Comparison of ENCODE assay signal across 8 cellular contexts in the genomic region with DNA sequence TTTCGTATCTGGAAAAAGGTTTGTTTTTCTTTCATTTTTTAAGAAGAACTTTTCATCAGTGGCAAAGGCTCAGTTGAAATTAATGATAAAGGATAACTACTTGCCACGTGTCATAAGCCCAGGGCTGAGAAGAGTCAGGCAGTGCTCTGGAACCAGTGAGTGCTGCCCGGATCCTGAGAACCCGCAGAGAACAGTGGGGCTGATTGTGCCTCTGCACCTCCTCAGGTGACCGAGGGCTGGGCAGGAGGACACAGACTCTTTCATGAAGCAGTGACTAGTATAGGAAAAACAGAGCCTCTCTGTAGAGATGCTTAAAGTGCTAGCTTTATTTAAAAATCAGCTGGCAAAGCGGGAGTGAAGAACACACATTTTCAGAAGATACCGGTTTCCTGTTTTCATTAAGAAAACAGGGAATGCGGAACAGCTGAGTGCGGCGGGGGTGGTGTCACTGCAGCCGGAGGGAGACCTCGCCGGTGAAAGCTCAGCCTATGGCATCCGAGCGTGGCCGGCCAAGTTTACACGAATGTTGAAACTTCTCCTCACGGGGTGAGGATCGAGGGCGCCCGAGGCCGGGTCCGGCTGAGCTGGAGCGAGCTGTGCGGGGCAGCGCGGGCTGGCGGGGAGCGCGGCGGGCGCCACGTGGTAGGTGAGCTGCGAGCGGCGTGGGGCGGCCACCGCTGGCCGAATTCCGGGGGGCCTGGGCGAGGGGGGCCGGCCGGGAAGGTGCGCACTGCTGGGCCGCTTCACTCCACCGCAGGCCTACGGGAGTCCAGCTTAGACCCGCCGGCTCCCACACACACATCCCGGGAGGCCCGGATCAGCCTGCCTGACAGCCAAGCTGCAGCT.
DNase-seq lines count a peak whose midpoint lies in the region; ATAC-seq and TF ChIP-seq lines count a peak whose summit lies in the region.

No MANE protein-coding gene starts in this region.

- peaks cover 59% of the 10 kb centered on the region for H3K4me1 ChIP-seq in adipocyte (ENCODE audit: control insufficient read depth, insufficient read depth, low read length)
- peaks cover 21% of the 10 kb centered on the region for H3K4me1 ChIP-seq in cardiac muscle cell (ENCODE audit: low read depth)

- peak overlapping the region; percentile 89 for H3K9ac ChIP-seq in adipocyte (ENCODE audit: low read length)

- H3K4me3 ChIP-seq in adipocyte (ENCODE audit: low read length), result peak overlapping the region; percentile 81
- peak overlapping the region; percentile 2 for H3K4me3 ChIP-seq in cardiac muscle cell

- H3K27me3 ChIP-seq in adipocyte (replicated peaks; ENCODE audit: control insufficient read depth, insufficient read depth, low read length) (no peaks in the 10 kb centered on the region), cardiac muscle cell (no peaks in the 10 kb centered on the region)

- DNase-seq in SIG-M5 treated with dmso at 0.1 percent for 504 hours (lab: John Stamatoyannopoulos, UW; ENCODE audit: unreplicated experiment) (peak; percentile 56), SIG-M5 (lab: John Stamatoyannopoulos, UW) (no peak), adipocyte (ENCODE audit: low read depth) (peak; percentile 93), cardiac muscle cell (ENCODE audit: low read depth in 1 of 2, low spot score in 1 of 2) (peak; percentile 57 to 86), nucleus accumbens (lab: John Stamatoyannopoulos, UW) (peak in 44 of 56 donors; percentile 14 to 76 (median 58)), SW480 (ENCODE audit: low spot score) (no peak)

- H3K9me3 ChIP-seq in adipocyte (ENCODE audit: control insufficient read depth, low read length) (no peaks in the 10 kb centered on the region), cardiac muscle cell (ENCODE audit: low read depth) (no peaks in the 10 kb centered on the region)

- H3K27ac ChIP-seq in cardiac muscle cell, result peak overlapping the region; percentile 66

- TF ChIP-seq CTCF in cardiac muscle cell (IDR thresholded peaks at IDR 0.05; ENCODE audit: low read depth, low read length), result no peak

- no peak for ATAC-seq in HG02759 (IDR thresholded peaks at IDR 0.05; ENCODE audit: unreplicated experiment)

- H3K36me3 ChIP-seq in adipocyte (ENCODE audit: control insufficient read depth, insufficient read depth, low read length, severe bottlenecking) (peaks cover 33% of the 10 kb centered on the region), cardiac muscle cell (no peaks in the 10 kb centered on the region)

TF ChIP-seq in PFSK-1, 5 proteins besides CTCF, POLR2A, EP300 and RAD21:
- TF ChIP-seq SIN3A (IDR thresholded peaks at IDR 0.05; ENCODE audit: borderline replicate concordance, insufficient read depth, low read length), result 0 out of 2 replicates have a peak, but pooled peaks have one; percentile 9
- TF ChIP-seq, protein P1, sequence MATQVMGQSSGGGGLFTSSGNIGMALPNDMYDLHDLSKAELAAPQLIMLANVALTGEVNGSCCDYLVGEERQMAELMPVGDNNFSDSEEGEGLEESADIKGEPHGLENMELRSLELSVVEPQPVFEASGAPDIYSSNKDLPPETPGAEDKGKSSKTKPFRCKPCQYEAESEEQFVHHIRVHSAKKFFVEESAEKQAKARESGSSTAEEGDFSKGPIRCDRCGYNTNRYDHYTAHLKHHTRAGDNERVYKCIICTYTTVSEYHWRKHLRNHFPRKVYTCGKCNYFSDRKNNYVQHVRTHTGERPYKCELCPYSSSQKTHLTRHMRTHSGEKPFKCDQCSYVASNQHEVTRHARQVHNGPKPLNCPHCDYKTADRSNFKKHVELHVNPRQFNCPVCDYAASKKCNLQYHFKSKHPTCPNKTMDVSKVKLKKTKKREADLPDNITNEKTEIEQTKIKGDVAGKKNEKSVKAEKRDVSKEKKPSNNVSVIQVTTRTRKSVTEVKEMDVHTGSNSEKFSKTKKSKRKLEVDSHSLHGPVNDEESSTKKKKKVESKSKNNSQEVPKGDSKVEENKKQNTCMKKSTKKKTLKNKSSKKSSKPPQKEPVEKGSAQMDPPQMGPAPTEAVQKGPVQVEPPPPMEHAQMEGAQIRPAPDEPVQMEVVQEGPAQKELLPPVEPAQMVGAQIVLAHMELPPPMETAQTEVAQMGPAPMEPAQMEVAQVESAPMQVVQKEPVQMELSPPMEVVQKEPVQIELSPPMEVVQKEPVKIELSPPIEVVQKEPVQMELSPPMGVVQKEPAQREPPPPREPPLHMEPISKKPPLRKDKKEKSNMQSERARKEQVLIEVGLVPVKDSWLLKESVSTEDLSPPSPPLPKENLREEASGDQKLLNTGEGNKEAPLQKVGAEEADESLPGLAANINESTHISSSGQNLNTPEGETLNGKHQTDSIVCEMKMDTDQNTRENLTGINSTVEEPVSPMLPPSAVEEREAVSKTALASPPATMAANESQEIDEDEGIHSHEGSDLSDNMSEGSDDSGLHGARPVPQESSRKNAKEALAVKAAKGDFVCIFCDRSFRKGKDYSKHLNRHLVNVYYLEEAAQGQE (IDR thresholded peaks at IDR 0.05; ENCODE audit: insufficient read depth in 1 of 2, low read depth in 2 of 2, low read length in 2 of 2), result no peak

Comparison
In these comparisons a context has a peak if more than half of its experiments do, and no peak if none do; other contexts are left out.
1. DNase-seq: peak in SIG-M5 treated with dmso at 0.1 percent for 504 hours (single experiment), adipocyte (single experiment), cardiac muscle cell (2 of 2) and nucleus accumbens (44 of 56); none in SIG-M5 (single experiment) and SW480 (single experiment).